In the genomic region with DNA sequence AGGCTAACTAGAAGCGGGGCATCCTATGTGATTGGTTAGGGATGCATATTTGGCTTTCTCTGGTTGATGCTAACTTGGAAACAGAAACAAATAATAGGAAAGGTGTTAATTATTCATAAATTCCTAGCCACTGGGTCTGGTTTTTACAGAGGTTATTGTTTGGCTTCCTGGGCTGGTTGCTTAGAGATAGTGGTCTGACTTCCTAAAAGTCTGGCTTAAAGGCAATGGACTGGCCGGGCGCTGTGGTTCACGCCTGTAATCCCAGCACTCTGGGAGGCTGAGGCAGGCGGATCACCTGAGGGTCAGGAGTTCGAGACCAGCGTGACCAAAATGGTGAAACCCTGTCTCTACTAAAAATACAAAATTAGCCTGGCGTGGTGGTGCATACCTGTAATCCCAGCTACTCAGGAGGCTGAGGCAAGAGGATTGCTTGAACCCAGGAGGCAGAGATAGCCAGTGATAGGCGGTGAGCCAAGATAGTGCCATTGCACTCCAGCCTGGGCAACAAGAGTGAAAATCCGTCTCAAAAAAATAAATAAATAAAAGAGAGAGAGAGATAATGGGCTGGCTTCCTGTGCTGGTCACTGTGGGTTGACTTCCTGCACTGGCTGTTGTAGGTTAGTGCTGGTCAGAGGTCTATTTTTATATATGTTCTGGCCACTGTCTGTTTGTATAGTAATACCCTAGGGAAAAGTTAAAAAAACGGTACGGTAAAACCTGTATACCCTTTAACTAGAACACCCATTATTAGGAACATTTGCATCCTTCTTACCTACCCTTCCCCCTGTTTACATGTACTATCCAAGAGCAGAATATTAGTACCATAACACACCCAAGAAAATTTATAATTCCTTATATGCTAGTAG, we compare ENCODE assay signal across 1 cellular context.
A peak's percentile ranks its signal among the peaks of the same experiment; 100 is the strongest.
TF ChIP-seq lines count a peak whose summit lies in the region.

No MANE protein-coding gene starts in this region.

TF ChIP-seq in HepG2, 621 proteins besides CTCF, POLR2A, EP300 and RAD21 (continues in another document):
- TF ChIP-seq, protein P1, sequence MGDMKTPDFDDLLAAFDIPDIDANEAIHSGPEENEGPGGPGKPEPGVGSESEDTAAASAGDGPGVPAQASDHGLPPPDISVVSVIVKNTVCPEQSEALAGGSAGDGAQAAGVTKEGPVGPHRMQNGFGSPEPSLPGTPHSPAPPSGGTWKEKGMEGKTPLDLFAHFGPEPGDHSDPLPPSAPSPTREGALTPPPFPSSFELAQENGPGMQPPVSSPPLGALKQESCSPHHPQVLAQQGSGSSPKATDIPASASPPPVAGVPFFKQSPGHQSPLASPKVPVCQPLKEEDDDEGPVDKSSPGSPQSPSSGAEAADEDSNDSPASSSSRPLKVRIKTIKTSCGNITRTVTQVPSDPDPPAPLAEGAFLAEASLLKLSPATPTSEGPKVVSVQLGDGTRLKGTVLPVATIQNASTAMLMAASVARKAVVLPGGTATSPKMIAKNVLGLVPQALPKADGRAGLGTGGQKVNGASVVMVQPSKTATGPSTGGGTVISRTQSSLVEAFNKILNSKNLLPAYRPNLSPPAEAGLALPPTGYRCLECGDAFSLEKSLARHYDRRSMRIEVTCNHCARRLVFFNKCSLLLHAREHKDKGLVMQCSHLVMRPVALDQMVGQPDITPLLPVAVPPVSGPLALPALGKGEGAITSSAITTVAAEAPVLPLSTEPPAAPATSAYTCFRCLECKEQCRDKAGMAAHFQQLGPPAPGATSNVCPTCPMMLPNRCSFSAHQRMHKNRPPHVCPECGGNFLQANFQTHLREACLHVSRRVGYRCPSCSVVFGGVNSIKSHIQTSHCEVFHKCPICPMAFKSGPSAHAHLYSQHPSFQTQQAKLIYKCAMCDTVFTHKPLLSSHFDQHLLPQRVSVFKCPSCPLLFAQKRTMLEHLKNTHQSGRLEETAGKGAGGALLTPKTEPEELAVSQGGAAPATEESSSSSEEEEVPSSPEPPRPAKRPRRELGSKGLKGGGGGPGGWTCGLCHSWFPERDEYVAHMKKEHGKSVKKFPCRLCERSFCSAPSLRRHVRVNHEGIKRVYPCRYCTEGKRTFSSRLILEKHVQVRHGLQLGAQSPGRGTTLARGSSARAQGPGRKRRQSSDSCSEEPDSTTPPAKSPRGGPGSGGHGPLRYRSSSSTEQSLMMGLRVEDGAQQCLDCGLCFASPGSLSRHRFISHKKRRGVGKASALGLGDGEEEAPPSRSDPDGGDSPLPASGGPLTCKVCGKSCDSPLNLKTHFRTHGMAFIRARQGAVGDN (CRISPR knock-in tag; IDR thresholded peaks at IDR 0.05): peak; percentile 29; the same call in 1 of the 2 replicates
- TF ChIP-seq, protein P2, sequence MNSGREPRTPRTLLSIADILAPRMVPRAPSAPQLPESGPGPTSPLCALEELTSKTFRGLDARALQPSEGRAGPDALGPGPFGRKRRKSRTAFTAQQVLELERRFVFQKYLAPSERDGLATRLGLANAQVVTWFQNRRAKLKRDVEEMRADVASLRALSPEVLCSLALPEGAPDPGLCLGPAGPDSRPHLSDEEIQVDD (CRISPR knock-in tag; IDR thresholded peaks at IDR 0.05; ENCODE audit: borderline replicate concordance): no peak
- TF ChIP-seq HNRNPL (IDR thresholded peaks at IDR 0.05; ENCODE audit: low read depth, low read length): no peak
- no peak for TF ChIP-seq SOX13 (IDR thresholded peaks at IDR 0.05)
- no peak for TF ChIP-seq SOX13 (CRISPR knock-in tag; conservative IDR thresholded peaks at IDR 0.05 in 1 of 2, IDR thresholded peaks at IDR 0.05 in 1 of 2)
- TF ChIP-seq SMARCC2 (IDR thresholded peaks at IDR 0.05): no peak
- no peak for TF ChIP-seq SP4 (CRISPR knock-in tag; IDR thresholded peaks at IDR 0.05)
- TF ChIP-seq, protein P3, sequence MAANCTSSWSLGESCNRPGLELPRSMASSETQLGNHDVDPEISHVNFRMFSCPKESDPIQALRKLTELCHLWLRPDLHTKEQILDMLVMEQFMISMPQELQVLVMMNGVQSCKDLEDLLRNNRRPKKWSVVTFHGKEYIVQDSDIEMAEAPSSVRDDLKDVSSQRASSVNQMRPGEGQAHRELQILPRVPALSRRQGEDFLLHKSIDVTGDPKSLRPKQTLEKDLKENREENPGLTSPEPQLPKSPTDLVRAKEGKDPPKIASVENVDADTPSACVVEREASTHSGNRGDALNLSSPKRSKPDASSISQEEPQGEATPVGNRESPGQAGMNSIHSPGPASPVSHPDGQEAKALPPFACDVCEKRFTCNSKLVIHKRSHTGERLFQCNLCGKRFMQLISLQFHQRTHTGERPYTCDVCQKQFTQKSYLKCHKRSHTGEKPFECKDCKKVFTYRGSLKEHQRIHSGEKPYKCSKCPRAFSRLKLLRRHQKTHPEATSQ (CRISPR knock-in tag; IDR thresholded peaks at IDR 0.05; ENCODE audit: borderline replicate concordance): no peak
- no peak for TF ChIP-seq CHD4 (IDR thresholded peaks at IDR 0.05; ENCODE audit: borderline replicate concordance, low read length)
- TF ChIP-seq ZNF792 (CRISPR knock-in tag; IDR thresholded peaks at IDR 0.05): peak; percentile 96
- 0 out of 2 replicates have a peak, but pooled peaks have one; percentile 34 for TF ChIP-seq ZNF431 (CRISPR knock-in tag; IDR thresholded peaks at IDR 0.05; ENCODE audit: borderline replicate concordance, low read depth)
- no peak for TF ChIP-seq TBP (CRISPR knock-in tag; IDR thresholded peaks at IDR 0.05)
- TF ChIP-seq, protein P4, sequence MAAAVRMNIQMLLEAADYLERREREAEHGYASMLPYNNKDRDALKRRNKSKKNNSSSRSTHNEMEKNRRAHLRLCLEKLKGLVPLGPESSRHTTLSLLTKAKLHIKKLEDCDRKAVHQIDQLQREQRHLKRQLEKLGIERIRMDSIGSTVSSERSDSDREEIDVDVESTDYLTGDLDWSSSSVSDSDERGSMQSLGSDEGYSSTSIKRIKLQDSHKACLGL (CRISPR knock-in tag; IDR thresholded peaks at IDR 0.05): no peak
- no peak for TF ChIP-seq GABPA (IDR thresholded peaks at IDR 0.05; ENCODE audit: low read depth, low read length)
- peak; percentile 20; the same call in 1 of the 2 replicates for TF ChIP-seq GABPA (CRISPR knock-in tag; IDR thresholded peaks at IDR 0.05; ENCODE audit: low read depth)
- TF ChIP-seq AKAP8 (CRISPR knock-in tag; IDR thresholded peaks at IDR 0.05): no peak
- TF ChIP-seq GFI1 (CRISPR knock-in tag; IDR thresholded peaks at IDR 0.05; ENCODE audit: borderline replicate concordance): no peak
- TF ChIP-seq, protein P5, sequence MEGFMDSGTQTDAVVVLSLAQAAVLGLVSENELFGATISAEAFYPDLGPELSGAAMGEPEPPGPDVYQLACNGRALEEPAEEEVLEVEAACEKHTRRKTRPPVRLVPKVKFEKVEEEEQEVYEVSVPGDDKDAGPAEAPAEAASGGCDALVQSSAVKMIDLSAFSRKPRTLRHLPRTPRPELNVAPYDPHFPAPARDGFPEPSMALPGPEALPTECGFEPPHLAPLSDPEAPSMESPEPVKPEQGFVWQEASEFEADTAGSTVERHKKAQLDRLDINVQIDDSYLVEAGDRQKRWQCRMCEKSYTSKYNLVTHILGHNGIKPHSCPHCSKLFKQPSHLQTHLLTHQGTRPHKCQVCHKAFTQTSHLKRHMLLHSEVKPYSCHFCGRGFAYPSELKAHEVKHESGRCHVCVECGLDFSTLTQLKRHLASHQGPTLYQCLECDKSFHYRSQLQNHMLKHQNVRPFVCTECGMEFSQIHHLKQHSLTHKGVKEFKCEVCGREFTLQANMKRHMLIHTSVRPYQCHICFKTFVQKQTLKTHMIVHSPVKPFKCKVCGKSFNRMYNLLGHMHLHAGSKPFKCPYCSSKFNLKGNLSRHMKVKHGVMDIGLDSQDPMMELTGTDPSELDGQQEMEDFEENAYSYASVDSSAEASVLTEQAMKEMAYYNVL (CRISPR knock-in tag; IDR thresholded peaks at IDR 0.05; ENCODE audit: borderline replicate concordance): 0 out of 2 replicates have a peak, but pooled peaks have one; percentile 62
- TF ChIP-seq, protein P6, sequence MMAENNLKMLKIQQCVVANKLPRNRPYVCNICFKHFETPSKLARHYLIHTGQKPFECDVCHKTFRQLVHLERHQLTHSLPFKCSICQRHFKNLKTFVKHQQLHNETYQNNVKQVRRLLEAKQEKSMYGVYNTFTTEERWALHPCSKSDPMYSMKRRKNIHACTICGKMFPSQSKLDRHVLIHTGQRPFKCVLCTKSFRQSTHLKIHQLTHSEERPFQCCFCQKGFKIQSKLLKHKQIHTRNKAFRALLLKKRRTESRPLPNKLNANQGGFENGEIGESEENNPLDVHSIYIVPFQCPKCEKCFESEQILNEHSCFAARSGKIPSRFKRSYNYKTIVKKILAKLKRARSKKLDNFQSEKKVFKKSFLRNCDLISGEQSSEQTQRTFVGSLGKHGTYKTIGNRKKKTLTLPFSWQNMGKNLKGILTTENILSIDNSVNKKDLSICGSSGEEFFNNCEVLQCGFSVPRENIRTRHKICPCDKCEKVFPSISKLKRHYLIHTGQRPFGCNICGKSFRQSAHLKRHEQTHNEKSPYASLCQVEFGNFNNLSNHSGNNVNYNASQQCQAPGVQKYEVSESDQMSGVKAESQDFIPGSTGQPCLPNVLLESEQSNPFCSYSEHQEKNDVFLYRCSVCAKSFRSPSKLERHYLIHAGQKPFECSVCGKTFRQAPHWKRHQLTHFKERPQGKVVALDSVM (CRISPR knock-in tag; IDR thresholded peaks at IDR 0.05): no peak
- TF ChIP-seq, protein P7, sequence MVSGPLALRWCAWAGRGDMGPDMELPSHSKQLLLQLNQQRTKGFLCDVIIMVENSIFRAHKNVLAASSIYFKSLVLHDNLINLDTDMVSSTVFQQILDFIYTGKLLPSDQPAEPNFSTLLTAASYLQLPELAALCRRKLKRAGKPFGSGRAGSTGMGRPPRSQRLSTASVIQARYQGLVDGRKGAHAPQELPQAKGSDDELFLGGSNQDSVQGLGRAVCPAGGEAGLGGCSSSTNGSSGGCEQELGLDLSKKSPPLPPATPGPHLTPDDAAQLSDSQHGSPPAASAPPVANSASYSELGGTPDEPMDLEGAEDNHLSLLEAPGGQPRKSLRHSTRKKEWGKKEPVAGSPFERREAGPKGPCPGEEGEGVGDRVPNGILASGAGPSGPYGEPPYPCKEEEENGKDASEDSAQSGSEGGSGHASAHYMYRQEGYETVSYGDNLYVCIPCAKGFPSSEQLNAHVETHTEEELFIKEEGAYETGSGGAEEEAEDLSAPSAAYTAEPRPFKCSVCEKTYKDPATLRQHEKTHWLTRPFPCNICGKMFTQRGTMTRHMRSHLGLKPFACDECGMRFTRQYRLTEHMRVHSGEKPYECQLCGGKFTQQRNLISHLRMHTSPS (CRISPR knock-in tag; IDR thresholded peaks at IDR 0.05; ENCODE audit: low read depth): no peak
- TF ChIP-seq ZMYM3 (CRISPR knock-in tag; IDR thresholded peaks at IDR 0.05): 0 out of 2 replicates have a peak, but pooled peaks have one; percentile 30
- TF ChIP-seq CREB1 (IDR thresholded peaks at IDR 0.05): no peak
- TF ChIP-seq CREB1 (CRISPR knock-in tag; IDR thresholded peaks at IDR 0.05): no peak
- TF ChIP-seq ZNF564 (CRISPR knock-in tag; IDR thresholded peaks at IDR 0.05): no peak
- TF ChIP-seq, protein P8, sequence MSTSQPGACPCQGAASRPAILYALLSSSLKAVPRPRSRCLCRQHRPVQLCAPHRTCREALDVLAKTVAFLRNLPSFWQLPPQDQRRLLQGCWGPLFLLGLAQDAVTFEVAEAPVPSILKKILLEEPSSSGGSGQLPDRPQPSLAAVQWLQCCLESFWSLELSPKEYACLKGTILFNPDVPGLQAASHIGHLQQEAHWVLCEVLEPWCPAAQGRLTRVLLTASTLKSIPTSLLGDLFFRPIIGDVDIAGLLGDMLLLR (CRISPR knock-in tag; IDR thresholded peaks at IDR 0.05): no peak
- TF ChIP-seq, protein P9, sequence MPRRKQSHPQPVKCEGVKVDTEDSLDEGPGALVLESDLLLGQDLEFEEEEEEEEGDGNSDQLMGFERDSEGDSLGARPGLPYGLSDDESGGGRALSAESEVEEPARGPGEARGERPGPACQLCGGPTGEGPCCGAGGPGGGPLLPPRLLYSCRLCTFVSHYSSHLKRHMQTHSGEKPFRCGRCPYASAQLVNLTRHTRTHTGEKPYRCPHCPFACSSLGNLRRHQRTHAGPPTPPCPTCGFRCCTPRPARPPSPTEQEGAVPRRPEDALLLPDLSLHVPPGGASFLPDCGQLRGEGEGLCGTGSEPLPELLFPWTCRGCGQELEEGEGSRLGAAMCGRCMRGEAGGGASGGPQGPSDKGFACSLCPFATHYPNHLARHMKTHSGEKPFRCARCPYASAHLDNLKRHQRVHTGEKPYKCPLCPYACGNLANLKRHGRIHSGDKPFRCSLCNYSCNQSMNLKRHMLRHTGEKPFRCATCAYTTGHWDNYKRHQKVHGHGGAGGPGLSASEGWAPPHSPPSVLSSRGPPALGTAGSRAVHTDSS (CRISPR knock-in tag; conservative IDR thresholded peaks at IDR 0.05): no peak
- TF ChIP-seq SNRNP70 (IDR thresholded peaks at IDR 0.05; ENCODE audit: low read depth, low read length): no peak
- TF ChIP-seq NFE2 (CRISPR knock-in tag; IDR thresholded peaks at IDR 0.05): no peak
- no peak for TF ChIP-seq ZC3H13 (CRISPR knock-in tag; IDR thresholded peaks at IDR 0.05)
- TF ChIP-seq ZNF713 (CRISPR knock-in tag; IDR thresholded peaks at IDR 0.05): no peak
- TF ChIP-seq BRD4 (CRISPR knock-in tag; IDR thresholded peaks at IDR 0.05): no peak
- TF ChIP-seq ZSCAN20 (CRISPR knock-in tag; IDR thresholded peaks at IDR 0.05; ENCODE audit: borderline replicate concordance): no peak
- TF ChIP-seq SUZ12 (IDR thresholded peaks at IDR 0.05; ENCODE audit: low read depth, low read length): no peak
- TF ChIP-seq ZNF207 (IDR thresholded peaks at IDR 0.05; ENCODE audit: borderline replicate concordance): no peak
- TF ChIP-seq, protein P10, sequence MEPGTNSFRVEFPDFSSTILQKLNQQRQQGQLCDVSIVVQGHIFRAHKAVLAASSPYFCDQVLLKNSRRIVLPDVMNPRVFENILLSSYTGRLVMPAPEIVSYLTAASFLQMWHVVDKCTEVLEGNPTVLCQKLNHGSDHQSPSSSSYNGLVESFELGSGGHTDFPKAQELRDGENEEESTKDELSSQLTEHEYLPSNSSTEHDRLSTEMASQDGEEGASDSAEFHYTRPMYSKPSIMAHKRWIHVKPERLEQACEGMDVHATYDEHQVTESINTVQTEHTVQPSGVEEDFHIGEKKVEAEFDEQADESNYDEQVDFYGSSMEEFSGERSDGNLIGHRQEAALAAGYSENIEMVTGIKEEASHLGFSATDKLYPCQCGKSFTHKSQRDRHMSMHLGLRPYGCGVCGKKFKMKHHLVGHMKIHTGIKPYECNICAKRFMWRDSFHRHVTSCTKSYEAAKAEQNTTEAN (CRISPR knock-in tag; conservative IDR thresholded peaks at IDR 0.05): 0 out of 2 replicates have a peak, but pooled peaks have one; percentile 29
- TF ChIP-seq, protein P11, sequence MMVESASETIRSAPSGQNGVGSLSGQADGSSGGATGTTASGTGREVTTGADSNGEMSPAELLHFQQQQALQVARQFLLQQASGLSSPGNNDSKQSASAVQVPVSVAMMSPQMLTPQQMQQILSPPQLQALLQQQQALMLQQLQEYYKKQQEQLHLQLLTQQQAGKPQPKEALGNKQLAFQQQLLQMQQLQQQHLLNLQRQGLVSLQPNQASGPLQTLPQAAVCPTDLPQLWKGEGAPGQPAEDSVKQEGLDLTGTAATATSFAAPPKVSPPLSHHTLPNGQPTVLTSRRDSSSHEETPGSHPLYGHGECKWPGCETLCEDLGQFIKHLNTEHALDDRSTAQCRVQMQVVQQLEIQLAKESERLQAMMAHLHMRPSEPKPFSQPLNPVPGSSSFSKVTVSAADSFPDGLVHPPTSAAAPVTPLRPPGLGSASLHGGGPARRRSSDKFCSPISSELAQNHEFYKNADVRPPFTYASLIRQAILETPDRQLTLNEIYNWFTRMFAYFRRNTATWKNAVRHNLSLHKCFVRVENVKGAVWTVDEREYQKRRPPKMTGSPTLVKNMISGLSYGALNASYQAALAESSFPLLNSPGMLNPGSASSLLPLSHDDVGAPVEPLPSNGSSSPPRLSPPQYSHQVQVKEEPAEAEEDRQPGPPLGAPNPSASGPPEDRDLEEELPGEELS (CRISPR knock-in tag; IDR thresholded peaks at IDR 0.05): peak; percentile 63
- peak; percentile 95 for TF ChIP-seq ZNF441 (CRISPR knock-in tag; IDR thresholded peaks at IDR 0.05; ENCODE audit: borderline replicate concordance)
- TF ChIP-seq MAFK (conservative IDR thresholded peaks at IDR 0.05 in 1 of 2, IDR thresholded peaks at IDR 0.05 in 1 of 2; ENCODE audit: low read length in 2 of 2): no peak
